In the genomic region with DNA sequence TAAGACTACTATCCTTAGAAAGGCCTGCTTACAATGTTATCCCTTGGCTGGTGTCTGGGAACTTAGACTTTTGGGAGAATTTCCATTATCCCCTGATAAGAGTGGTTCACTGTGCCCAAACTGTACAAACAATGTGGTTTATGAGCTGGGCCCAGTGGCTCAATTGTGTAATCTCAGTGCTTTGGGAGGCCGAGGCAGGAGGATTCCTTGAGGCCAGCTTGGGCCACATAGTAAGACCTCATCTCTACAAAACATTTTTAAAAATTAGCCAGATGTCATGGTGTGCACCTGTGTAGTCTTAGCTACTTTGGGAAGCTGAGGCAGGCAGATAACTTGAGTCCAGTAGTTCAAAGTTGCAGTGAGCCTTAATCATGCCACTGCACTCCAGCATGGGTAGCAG, we compare ENCODE assay signal across 23 cellular contexts. TPM values are rescaled to one million over a fixed set of nuclear protein-coding genes. Genes with fewer than 3 reads are reported as not detected.
DNase-seq lines count a peak whose midpoint lies in the region; ATAC-seq, FAIRE-seq and TF ChIP-seq lines count a peak whose summit lies in the region.
"Had no signal": no experiment of that assay in that cellular context is flagged by ENCODE, and none has a peak within 500 bp of the region (broad histone marks: within the 10 kb centered on the region; RNA-seq: fewer than 3 reads in every experiment).

No MANE protein-coding gene starts in this region.

- H3K79me2 ChIP-seq in DOHH2 (ENCODE audit: control insufficient read depth, low read length) (no peaks in the 10 kb centered on the region), GM12878 (ENCODE audit: control insufficient read depth, insufficient read depth, low read length) (peaks cover 24% of the 10 kb centered on the region)

- H3K9me3 ChIP-seq in DOHH2 (ENCODE audit: control insufficient read depth, insufficient read depth, low read length) (no peaks in the 10 kb centered on the region), GM12878 (replicated peaks; ENCODE audit: control insufficient read depth, insufficient read depth, low read length) (peaks cover 6% of the 10 kb centered on the region; the same call in 2 of the 3 replicates), breast epithelium (no peaks in the 10 kb centered on the region)
- H3K9me3 ChIP-seq: A549, MG63 had no signal

- H3K4me3 Mint-ChIP-seq in IgD-negative memory B cell (peak overlapping the region in 2 of 4 donors; percentile 1 to 46), nephron progenitor cell (no peak overlapping the region)
- no peak overlapping the region for H3K4me3 Mint-ChIP-seq in activated T-cell treated with anti-CD3 and anti-CD28 coated beads, Interleukin-2, amount 50 U/mL, for 72 hours
- H3K4me3 Mint-ChIP-seq: B cell, GM23338 had no signal

- no peaks in the 10 kb centered on the region for H3F3A ChIP-seq in DOHH2 (ENCODE audit: control insufficient read depth, insufficient read depth)

- DNase-seq in GM12878 (ENCODE audit: low read depth, low spot score) (no peak), nephron progenitor cell (no peak), SKM-1 treated with dmso at 0.1 percent for 144 hours (lab: John Stamatoyannopoulos, UW; ENCODE audit: unreplicated experiment) (no peak), breast epithelium (ENCODE audit: low spot score in 2 of 2) (no peak)
- DNase-seq in activated CD4-positive, alpha-beta T cell treated with anti-CD3 and anti-CD28 coated beads for 48 hours, result no peak
- DNase-seq in activated T-cell treated with anti-CD3 and anti-CD28 coated beads, Interleukin-2, amount 50 U/mL, for 72 hours, result no peak
- DNase-seq: DMS53, HCEC 1CT, MG63, NCI-H1092 treated with DMSO at 0.1 percent for 48 hours, NCI-H1436 treated with DMSO at 0.1 percent for 48 hours, NCI-H2029, NCI-H2227 treated with DMSO at 0.1 percent for 48 hours, NCI-H510A, SHP77 treated with DMSO at 0.1 percent for 48 hours had no signal

- H3K36me3 ChIP-seq in DOHH2 (ENCODE audit: control insufficient read depth, low read length) (no peaks in the 10 kb centered on the region), GM12878 (ENCODE audit: control insufficient read depth in 2 of 2, insufficient read depth in 2 of 2, low read length in 1 of 2) (no peaks in the 10 kb centered on the region; a peak in 1 of 4 replicates), breast epithelium (no peaks in the 10 kb centered on the region)
- H3K36me3 ChIP-seq: MG63 had no signal

- no peak for FAIRE-seq in GM12878 (lab: Jason Lieb, UNC)
- FAIRE-seq: A549, D721Med had no signal

- no peaks in the 10 kb centered on the region for H3K27me3 Mint-ChIP-seq in IgD-negative memory B cell
- H3K27me3 Mint-ChIP-seq in nephron progenitor cell (ENCODE audit: low read depth, poor library complexity), result peaks cover 2% of the 10 kb centered on the region
- no peaks in the 10 kb centered on the region for H3K27me3 Mint-ChIP-seq in activated T-cell treated with anti-CD3 and anti-CD28 coated beads, Interleukin-2, amount 50 U/mL, for 72 hours (ENCODE audit: low read depth)
- H3K27me3 Mint-ChIP-seq: B cell had no signal

- no peaks in the 10 kb centered on the region for H3K27me3 ChIP-seq in DOHH2 (ENCODE audit: control insufficient read depth, low read length)
- no peaks in the 10 kb centered on the region for H3K27me3 ChIP-seq in GM12878 (replicated peaks in 1 of 2; ENCODE audit: control insufficient read depth in 2 of 2, insufficient read depth in 2 of 2, low read length in 1 of 2)
- H3K27me3 ChIP-seq in breast epithelium, result no peaks in the 10 kb centered on the region
- H3K27me3 ChIP-seq: MG63 had no signal

- H3K4me2 ChIP-seq in DOHH2 (ENCODE audit: low read length) (peak overlapping the region; percentile 20; the same call in 1 of the 2 replicates), GM12878 (ENCODE audit: control insufficient read depth, insufficient read depth) (no peak overlapping the region)
- H3K4me2 ChIP-seq: A549, GM23338 had no signal

- BruUV-seq in GM12878 (replicated peaks; lab: Mats Ljungman, UMichigan), result no TSS peak

- POLR2A ChIA-PET in GM12878 (lab: Charles Lee), result interaction anchor here (0.5 to 5.8 kb wide), 4 partner anchors 9 to 92 kb away, joined by 3 to 57 read pairs (median 4); partner anchors contain the start of gene PTPN12

- intact Hi-C loops in GM12878 (cut with micrococcal nuclease; ENCODE audit: unreplicated experiment) (no loop called here), breast epithelium (cut with DNase I; ENCODE audit: low total_unique reads) (no loop called here)

- H3K27ac Mint-ChIP-seq in IgD-negative memory B cell (peak overlapping the region in 2 of 3 donors; percentile 23 to 88), nephron progenitor cell (peak overlapping the region; percentile 55)
- H3K27ac Mint-ChIP-seq in activated T-cell treated with anti-CD3 and anti-CD28 coated beads, Interleukin-2, amount 50 U/mL, for 72 hours, result no peak overlapping the region
- H3K27ac Mint-ChIP-seq: GM23338 had no signal

- H3K4me1 Mint-ChIP-seq in IgD-negative memory B cell (peaks cover 38 to 63% (median 57%) of the 10 kb centered on the region in 3 donors), nephron progenitor cell (no peaks in the 10 kb centered on the region)
- H3K4me1 Mint-ChIP-seq in activated T-cell treated with anti-CD3 and anti-CD28 coated beads, Interleukin-2, amount 50 U/mL, for 72 hours (ENCODE audit: low read depth), result no peaks in the 10 kb centered on the region

- H2AFZ ChIP-seq in GM12878 (ENCODE audit: control insufficient read depth, low read depth, low read length), result no peak overlapping the region
- H2AFZ ChIP-seq: GM23338 had no signal

- H3K4me1 ChIP-seq in DOHH2 (ENCODE audit: control insufficient read depth, low read length) (peaks cover 6% of the 10 kb centered on the region), GM12878 (ENCODE audit: control insufficient read depth, insufficient read depth, low read length) (peaks cover 13% of the 10 kb centered on the region), breast epithelium (no peaks in the 10 kb centered on the region)

- peak; percentile 31 for ATAC-seq in GM12878
- ATAC-seq in activated T-cell treated with anti-CD3 and anti-CD28 coated beads, Interleukin-2, amount 50 U/mL, for 72 hours (replicated peaks in 1 of 2), result no peak
- ATAC-seq: GM23338 had no signal

- 47% methylated on average over 1 of the region's 1 CpG for WGBS in GM12878 (ENCODE audit: insufficient coverage, insufficient replicate concordance, low lambda C conversion rate, missing lambda C conversion rate)

- H3K36me3 Mint-ChIP-seq in IgD-negative memory B cell, result peaks cover 9% of the 10 kb centered on the region
- H3K36me3 Mint-ChIP-seq in nephron progenitor cell (ENCODE audit: low read depth), result peaks cover 54% of the 10 kb centered on the region
- peaks cover 2% of the 10 kb centered on the region in 2 donors for H3K36me3 Mint-ChIP-seq in activated T-cell treated with anti-CD3 and anti-CD28 coated beads, Interleukin-2, amount 50 U/mL, for 72 hours (ENCODE audit: insufficient read depth in 2 of 2)

- TF ChIP-seq CTCF in DOHH2 (IDR thresholded peaks at IDR 0.05; ENCODE audit: low read depth, low read length, poor library complexity, severe bottlenecking), result no peak
- no peak for TF ChIP-seq CTCF in GM12878 (IDR thresholded peaks at IDR 0.05 in 2 of 3, conservative IDR thresholded peaks at IDR 0.05 in 1 of 3; ENCODE audit: control insufficient read depth in 2 of 3, extremely low read depth in 1 of 3, insufficient read depth in 1 of 3, low read depth in 3 of 3, low read length in 3 of 3)
- TF ChIP-seq CTCF in nephron progenitor cell (IDR thresholded peaks at IDR 0.05), result no peak
- no peak for TF ChIP-seq CTCF in breast epithelium (IDR thresholded peaks at IDR 0.05)

- SMC1A ChIA-PET in GM12878 (lab: Charles Lee; ENCODE audit: uncharacterized antibody, unreplicated experiment), result interaction anchor here (0.7 to 7.1 kb wide), 6 partner anchors 9 to 311 kb away, joined by 3 to 66 read pairs (median 10); no protein-coding TSS in a partner anchor

- H3K4me3 ChIP-seq in DOHH2 (ENCODE audit: low read length) (no peak overlapping the region), GM12878 (no peak overlapping the region), breast epithelium (no peak overlapping the region)
- H3K4me3 ChIP-seq: A549, GM23338, MG63, SK-N-MC had no signal

- no peak for TF ChIP-seq EP300 in GM12878 (IDR thresholded peaks at IDR 0.05; ENCODE audit: borderline replicate concordance in 1 of 2, control insufficient read depth in 1 of 2, low read depth in 2 of 2, low read length in 2 of 2)

- TF ChIP-seq POLR2A in GM12878 (IDR thresholded peaks at IDR 0.05; ENCODE audit: low read depth, low read length) (no peak), breast epithelium (IDR thresholded peaks at IDR 0.05) (no peak)

- H3K9ac ChIP-seq in GM12878 (ENCODE audit: control insufficient read depth, insufficient read depth, low read length), result no peak overlapping the region

- no peaks in the 10 kb centered on the region for H3K9me2 ChIP-seq in DOHH2 (replicated peaks; ENCODE audit: control insufficient read depth, low read length)

- TF ChIP-seq RAD21 in GM12878 (IDR thresholded peaks at IDR 0.05; ENCODE audit: insufficient read depth, low read depth, low read length), result no peak

- H4K20me1 ChIP-seq in DOHH2 (ENCODE audit: control insufficient read depth, insufficient read depth, low read depth, low read length) (peaks cover 4% of the 10 kb centered on the region; the same call in 1 of the 2 replicates), GM12878 (ENCODE audit: control insufficient read depth, insufficient read depth) (no peaks in the 10 kb centered on the region)

- H3K9me3 Mint-ChIP-seq in IgD-negative memory B cell (peaks cover 0 to 4% (median 3%) of the 10 kb centered on the region in 3 donors), nephron progenitor cell (peaks cover 16% of the 10 kb centered on the region)
- no peaks in the 10 kb centered on the region for H3K9me3 Mint-ChIP-seq in activated T-cell treated with anti-CD3 and anti-CD28 coated beads, Interleukin-2, amount 50 U/mL, for 72 hours
- H3K9me3 Mint-ChIP-seq: GM23338 had no signal

- RAD21 ChIA-PET in GM12878 (lab: Charles Lee; ENCODE audit: unreplicated experiment), result interaction anchor here (1.0 to 2.3 kb wide), 5 partner anchors 16 to 145 kb away, joined by 3 to 9 read pairs (median 3); partner anchors contain the start of gene PTPN12

- CTCF ChIA-PET in GM12878 (lab: Yijun Ruan, JAX), result interaction anchor here (0.7 to 2.9 kb wide), 6 partner anchors 8 to 131 kb away, joined by 4 to 13 read pairs (median 6); no protein-coding TSS in a partner anchor

- in situ Hi-C loops in GM12878 (cut with MboI), result no loop called here

- H3K27ac ChIP-seq in DOHH2 (ENCODE audit: low read depth, low read length) (no peak overlapping the region), GM12878 (ENCODE audit: control insufficient read depth, insufficient read depth) (no peak overlapping the region), breast epithelium (no peak overlapping the region)
- H3K27ac ChIP-seq: A549, RWPE1 had no signal

RNA-seq across cellular contexts. Expression of gene PTPN12, which starts 21.5 kb away (rescaled TPM):
- 4.8 TPM for polyA plus RNA-seq in IgD-negative memory B cell
- total RNA-seq in GM12878 (2013; cell fraction: nucleolus; rRNA removed), result 151 and 156 TPM in 2 replicates
- total RNA-seq in GM12878 (2014; rRNA removed), result 17.8 and 22.4 TPM in 2 replicates
- total RNA-seq in GM12878 (2014; rRNA removed; fragmentation: Illumina TruSeq; extraction: Trizol), result 23.7 and 26.3 TPM in 2 replicates
- total RNA-seq in GM12878 (2021), result 35.1 and 35.8 TPM in 2 replicates
- polyA plus RNA-seq in GM12878 (2011; ENCODE audit: low read depth), result 7.7 TPM
- 43.1 and 45.7 TPM in 2 replicates for polyA plus RNA-seq in GM12878 (2011; rRNA removed)
- 21.4 and 23.6 TPM in 2 replicates for polyA plus RNA-seq in GM12878 (2011; cell fraction: cytosol; rRNA removed)
- 26.6 and 28.1 TPM in 2 replicates for polyA plus RNA-seq in GM12878 (2011; cell fraction: nucleus; rRNA removed)
- polyA plus RNA-seq in GM12878 (2012), result 16.9 and 17.5 TPM in 2 replicates
- polyA plus RNA-seq in GM12878 (2014; fragmentation: Illumina TruSeq; extraction: Trizol), result 52.9 and 63.3 TPM in 2 replicates
- polyA plus RNA-seq in GM12878 (2014; fragmentation: Nextera tagmentation; extraction: Ambion mirVana), result 10 to 100 TPM; 12.3 to 12.6 TPM
- 16.6 and 16.9 TPM in 2 replicates for polyA plus RNA-seq in GM12878 (2014; rRNA removed)
- polyA plus RNA-seq in GM12878 (2016; fragmentation: Nextera tagmentation; extraction: Ambion mirVana), result 1 to 10 TPM; 6.6 to 7.1 TPM
- polyA minus RNA-seq in GM12878 (2011; rRNA and poly(A)+ RNA removed), result 43.7 and 78.6 TPM in 2 replicates
- polyA minus RNA-seq in GM12878 (2011; cell fraction: cytosol; rRNA and poly(A)+ RNA removed), result 17.2 and 25.6 TPM in 2 replicates
- 26.6 and 45.6 TPM in 2 replicates for polyA minus RNA-seq in GM12878 (2011; cell fraction: nucleus; rRNA and poly(A)+ RNA removed)
- 10 to 100 TPM; 10.5 to 11.1 TPM for total RNA-seq in activated T-cell treated with anti-CD3 and anti-CD28 coated beads, Interleukin-2, amount 50 U/mL, for 72 hours
- 100 to 1,000 TPM; 161 to 176 (median 168) TPM for total RNA-seq in breast epithelium
